ENCODE assay signal across 1 cellular context in genomic region chr15:65805019-65805738, GRCh38.
TF ChIP-seq lines count a peak whose summit lies in the region.

No MANE protein-coding gene starts in this region.

TF ChIP-seq in liver, 16 proteins besides CTCF, POLR2A, EP300 and RAD21 (continued from another document):
- TF ChIP-seq ZBTB33 (IDR thresholded peaks at IDR 0.05) (no peak), FOXA1 (IDR thresholded peaks at IDR 0.05) (no peak), TAF1 (conservative IDR thresholded peaks at IDR 0.05) (no peak)
TF ChIP-seq in liver: peak in this region for 0.
